ENCODE assay signal across 7 cellular contexts in genomic region chr6:2842139-2842552, GRCh38. TPM values are rescaled to one million over a fixed set of nuclear protein-coding genes. Genes with fewer than 3 reads are reported as not detected.
DNase-seq lines count a peak whose midpoint lies in the region; ATAC-seq, FAIRE-seq and TF ChIP-seq lines count a peak whose summit lies in the region.

No MANE protein-coding gene starts in this region.

- H3K9me3 ChIP-seq in HUES6 (ENCODE audit: control insufficient read depth, insufficient read depth, low read depth, low read length) (peaks cover 3% of the 10 kb centered on the region; the same call in 1 of the 2 replicates), kidney (ENCODE audit: control insufficient read depth in 1 of 2, low read length in 2 of 2) (no peaks in the 10 kb centered on the region), stomach (no peaks in the 10 kb centered on the region)

- POLR2A ChIA-PET in activated naive CD8-positive, alpha-beta T cell treated with anti-CD3 and anti-CD28 coated beads, Interleukin-2, amount 10 ng/mL, durations not matched to agents 7 days and 5 days (lab: Charles Lee) = interaction anchor here (0.6 to 4.2 kb wide), 22 partner anchors 8 to 233 kb away, joined by 3 to 34 read pairs (median 5); partner anchors contain the start of genes SERPINB6, SERPINB9 and WRNIP1

- H3K4me1 ChIP-seq in HUES6 (ENCODE audit: control insufficient read depth, insufficient read depth, low read length) (peaks cover 27% of the 10 kb centered on the region), kidney (ENCODE audit: control insufficient read depth in 1 of 2, insufficient read depth in 1 of 2, low read depth in 1 of 2, low read length in 2 of 2) (peaks cover 8 to 20% of the 10 kb centered on the region in 2 donors), stomach (peaks cover 35 to 82% (median 61%) of the 10 kb centered on the region in 4 donors)

- TF ChIP-seq CTCF in kidney (IDR thresholded peaks at IDR 0.05; ENCODE audit: borderline replicate concordance, extremely low read depth, insufficient read depth) (no peak), stomach (IDR thresholded peaks at IDR 0.05) (no peak)

- no peaks in the 10 kb centered on the region for H3K27me3 Mint-ChIP-seq in activated naive CD8-positive, alpha-beta T cell treated with anti-CD3 and anti-CD28 coated beads, Interleukin-2, amount 10 ng/mL, durations not matched to agents 7 days and 5 days

- TF ChIP-seq POLR2A in stomach (IDR thresholded peaks at IDR 0.05) = no peak

- no peaks in the 10 kb centered on the region for H3K9me3 Mint-ChIP-seq in activated naive CD8-positive, alpha-beta T cell treated with anti-CD3 and anti-CD28 coated beads, Interleukin-2, amount 10 ng/mL, durations not matched to agents 7 days and 5 days

- H3K36me3 Mint-ChIP-seq in activated naive CD8-positive, alpha-beta T cell treated with anti-CD3 and anti-CD28 coated beads, Interleukin-2, amount 10 ng/mL, durations not matched to agents 7 days and 5 days = peaks cover 15% of the 10 kb centered on the region

- FAIRE-seq in kidney (lab: Jason Lieb, UNC) = no peak

- H3K27me3 ChIP-seq in HUES6 (ENCODE audit: control insufficient read depth, insufficient read depth, low read length) (no peaks in the 10 kb centered on the region), stomach (no peaks in the 10 kb centered on the region)

- intact Hi-C loops in kidney (cut with DNase I) (loop anchor here (10.0 kb wide), 1 partner anchor 73 kb away; no protein-coding TSS in a partner anchor), stomach (cut with DNase I; ENCODE audit: low total_unique reads) (loop anchor here (10.0 kb wide), 1 partner anchor 47 kb away; no protein-coding TSS in a partner anchor)

- peak overlapping the region; percentile 83 for H3K4me3 Mint-ChIP-seq in activated naive CD8-positive, alpha-beta T cell treated with anti-CD3 and anti-CD28 coated beads, Interleukin-2, amount 10 ng/mL, durations not matched to agents 7 days and 5 days

- H3K9ac ChIP-seq in HUES6 (ENCODE audit: low read length) = no peak overlapping the region
- H3K9ac ChIP-seq in kidney (ENCODE audit: low read length in 2 of 2) = peak overlapping the region in 1 of 2 donors; percentile 82

- H3K36me3 ChIP-seq in HUES6 (ENCODE audit: control insufficient read depth, insufficient read depth, low read length) = peaks cover 9% of the 10 kb centered on the region
- peaks cover 6 to 8% of the 10 kb centered on the region in 2 donors for H3K36me3 ChIP-seq in kidney (ENCODE audit: control insufficient read depth in 1 of 2, insufficient read depth in 2 of 2, low read length in 2 of 2)
- H3K36me3 ChIP-seq in stomach = peaks cover 8 to 22% (median 15%) of the 10 kb centered on the region in 4 donors

- peak overlapping the region; percentile 87 for H3K27ac Mint-ChIP-seq in activated naive CD8-positive, alpha-beta T cell treated with anti-CD3 and anti-CD28 coated beads, Interleukin-2, amount 10 ng/mL, durations not matched to agents 7 days and 5 days

- H3K27ac ChIP-seq in HUES6 (ENCODE audit: low read depth, low read length) (no peak overlapping the region), kidney (ENCODE audit: low read depth in 2 of 2, low read length in 2 of 2) (peak overlapping the region; percentile 90 to 92), stomach (peak overlapping the region; percentile 92 to 100 (median 96))

- no peak for DNase-seq in activated naive CD8-positive, alpha-beta T cell treated with anti-CD3 and anti-CD28 coated beads, Interleukin-2, amount 10 ng/mL, durations not matched to agents 7 days and 5 days
- DNase-seq in kidney = no peak
- no peak for DNase-seq in stomach
- no peak for DNase-seq in DMS53 (lab: John Stamatoyannopoulos, UW)
- DNase-seq in DMS53 treated with DMSO at 0.1 percent for 48 hours (lab: John Stamatoyannopoulos, UW; ENCODE audit: unreplicated experiment) = no peak

- peaks cover 44% of the 10 kb centered on the region for H3K4me1 Mint-ChIP-seq in activated naive CD8-positive, alpha-beta T cell treated with anti-CD3 and anti-CD28 coated beads, Interleukin-2, amount 10 ng/mL, durations not matched to agents 7 days and 5 days

- ATAC-seq in activated naive CD8-positive, alpha-beta T cell treated with anti-CD3 and anti-CD28 coated beads, Interleukin-2, amount 10 ng/mL, durations not matched to agents 7 days and 5 days (ENCODE audit: low read depth) = no peak
- ATAC-seq in HG02571 (IDR thresholded peaks at IDR 0.05; ENCODE audit: unreplicated experiment) = no peak

- WGBS in stomach, 5 donors = 79 to 91% (median 86%) methylated on average over 2 of the region's 2 CpGs

- peak overlapping the region; percentile 71 for H3K4me3 ChIP-seq in HUES6 (ENCODE audit: low read depth, low read length)
- H3K4me3 ChIP-seq in kidney (ENCODE audit: low read length in 2 of 2) = peak overlapping the region; percentile 46 to 82
- peak overlapping the region; percentile 57 to 71 (median 60) for H3K4me3 ChIP-seq in stomach

- TF ChIP-seq EP300 in stomach (IDR thresholded peaks at IDR 0.05) = no peak

RNA-seq across cellular contexts. Expression of gene SERPINB1, which starts 0.5 kb away (rescaled TPM):
- 10 to 100 TPM; 58.6 to 59.8 TPM for total RNA-seq in activated naive CD8-positive, alpha-beta T cell treated with anti-CD3 and anti-CD28 coated beads, Interleukin-2, amount 10 ng/mL, durations not matched to agents 7 days and 5 days
- total RNA-seq in kidney (86.4 TPM), stomach (100 to 1,000 TPM in 1 of 5 donors, 10 to 100 TPM in 4; 10.3 to 122 (median 18.7) TPM)
- polyA plus RNA-seq in kidney (ENCODE audit: insufficient read depth, low read depth, low replicate concordance) (37.4 TPM), stomach (100 to 1,000 TPM; 126 to 146 (median 129) TPM)
